19 cellular contexts compared by ENCODE assay signal in genomic region chr16:75104836-75105235, GRCh38. TPM values are rescaled to one million over a fixed set of nuclear protein-coding genes. Genes with fewer than 3 reads are reported as not detected.
DNase-seq lines count a peak whose midpoint lies in the region; ATAC-seq, FAIRE-seq and TF ChIP-seq lines count a peak whose summit lies in the region.
"Had no signal": no experiment of that assay in that cellular context is flagged by ENCODE, and none has a peak within 500 bp of the region (broad histone marks: within the 10 kb centered on the region; RNA-seq: fewer than 3 reads in every experiment).

No MANE protein-coding gene starts in this region.

- H3K27me3 Mint-ChIP-seq in T-helper 17 cell, result no peaks in the 10 kb centered on the region
- H3K27me3 Mint-ChIP-seq: CD4-positive, alpha-beta T cell; T-cell; type B pancreatic cell had no signal

- no TSS peak for BruUV-seq in HepG2 (replicated peaks; lab: Mats Ljungman, UMichigan)

- H3K79me2 ChIP-seq in HepG2 (ENCODE audit: insufficient read depth, low read length), result peaks cover 7% of the 10 kb centered on the region

- no peak overlapping the region for H3K4me2 ChIP-seq in HepG2 (ENCODE audit: low read depth, low read length)
- H3K4me2 ChIP-seq: GM23338 had no signal

- no peak for TF ChIP-seq RAD21 in HepG2 (CRISPR knock-in tag; IDR thresholded peaks at IDR 0.05)

- H3K27me3 ChIP-seq in HepG2 (ENCODE audit: control insufficient read depth in 1 of 2, insufficient read depth in 2 of 2, low read length in 2 of 2) (no peaks in the 10 kb centered on the region), subcutaneous abdominal adipose tissue (ENCODE audit: control insufficient read depth in 5 of 5, insufficient read depth in 4 of 5, low read length in 5 of 5) (no peaks in the 10 kb centered on the region)
- H3K27me3 ChIP-seq: ovary had no signal

- H4K20me1 ChIP-seq in HepG2 (ENCODE audit: insufficient read depth, low read length), result peaks cover 7% of the 10 kb centered on the region

- H3K27ac Mint-ChIP-seq in T-helper 17 cell, result peak overlapping the region; percentile 99
- H3K27ac Mint-ChIP-seq: GM23338, type B pancreatic cell had no signal

- peak; percentile 3 for DNase-seq in GM10248 (ENCODE audit: extremely low spot score)
- no peak for DNase-seq in T-helper 17 cell
- no peak for DNase-seq in HepG2 (ENCODE audit: low spot score)
- no peak for DNase-seq in D341Med (ENCODE audit: low spot score)
- DNase-seq: activated CD4-positive, CD25-positive, alpha-beta regulatory T cell treated with anti-CD3 and anti-CD28 coated beads, Interleukin-2, amount 50 U/mL, for 72 hours; activated T-cell treated with anti-CD3 and anti-CD28 coated beads for 4 hours; amniotic stem cell; CD4-positive, alpha-beta T cell; cortex of kidney; KG1; NCI-H1436 treated with DMSO at 0.1 percent for 48 hours; ovary; T-cell had no signal

- TF ChIP-seq CTCF in GM10248 (IDR thresholded peaks at IDR 0.05; ENCODE audit: control extremely low read depth, extremely low read depth, low read depth, missing control alignments) (no peak), HepG2 (CRISPR knock-in tag; IDR thresholded peaks at IDR 0.05) (no peak)

- H3K36me3 ChIP-seq in HepG2 (replicated peaks in 1 of 2; ENCODE audit: control insufficient read depth in 1 of 2, insufficient read depth in 2 of 2, low read length in 2 of 2) (peaks cover 27 to 60% of the 10 kb centered on the region in 2 experiments), subcutaneous abdominal adipose tissue (ENCODE audit: control insufficient read depth in 5 of 5, insufficient read depth in 5 of 5, low read length in 5 of 5) (peaks cover 0 to 8% (median 0%) of the 10 kb centered on the region in 5 donors)
- H3K36me3 ChIP-seq: ovary had no signal

- ATAC-seq in T-helper 17 cell, result no peak
- ATAC-seq in HepG2, result no peak
- no peak for ATAC-seq in HG02870 (IDR thresholded peaks at IDR 0.05; ENCODE audit: unreplicated experiment)
- ATAC-seq in HG03039 (IDR thresholded peaks at IDR 0.05; ENCODE audit: unreplicated experiment), result no peak
- ATAC-seq: GM23338, Panc1, T-cell had no signal

- H2AFZ ChIP-seq in HepG2 (ENCODE audit: low read length), result no peak overlapping the region
- H2AFZ ChIP-seq: GM23338 had no signal

- H3K9me3 ChIP-seq in T-helper 17 cell (ENCODE audit: control insufficient read depth, low read length, poor library complexity, severe bottlenecking), result no peaks in the 10 kb centered on the region
- no peaks in the 10 kb centered on the region for H3K9me3 ChIP-seq in HepG2 (ENCODE audit: low read length)
- no peaks in the 10 kb centered on the region for H3K9me3 ChIP-seq in subcutaneous abdominal adipose tissue (ENCODE audit: control insufficient read depth in 5 of 5, low read length in 5 of 5)
- H3K9me3 ChIP-seq: ovary had no signal

- intact Hi-C loops in HepG2 (cut with micrococcal nuclease; ENCODE audit: unreplicated experiment), result no loop called here

- no peak overlapping the region for H3K27ac ChIP-seq in HepG2 (ENCODE audit: extremely low read length, insufficient read depth, low read length)
- H3K27ac ChIP-seq in subcutaneous abdominal adipose tissue (ENCODE audit: low read depth, low read length), result peak overlapping the region; percentile 69

- CTCF ChIA-PET in GM10248 (lab: Yijun Ruan, JAX) (interaction anchor here (1.9 kb wide), 1 partner anchor 106 kb away, joined by 9 read pairs; the partner anchor contains the start of gene ZNRF1), HepG2 (lab: Yijun Ruan, JAX; ENCODE audit: low intra/inter-chr PET ratio, low total read pairs) (no interaction called here)

- in situ Hi-C loops in HepG2 (cut with HindIII; ENCODE audit: extremely low pct_ligation_motif_present, low pct_unique_long_range_greater_than_20kb), result loop anchor here (10.0 kb wide), 1 partner anchor 110 kb away; the partner anchor contains the start of gene ZNRF1

- peaks cover 58% of the 10 kb centered on the region for H3K4me1 Mint-ChIP-seq in T-helper 17 cell

- FAIRE-seq in HepG2 (lab: Jason Lieb, UNC), result no peak

- H3K4me3 Mint-ChIP-seq in T-helper 17 cell, result no peak overlapping the region
- H3K4me3 Mint-ChIP-seq: CD4-positive, alpha-beta T cell; GM23338; T-cell; type B pancreatic cell had no signal

- peaks cover 2% of the 10 kb centered on the region for H3K4me1 ChIP-seq in HepG2 (ENCODE audit: insufficient read depth, low read length)
- peaks cover 15 to 55% (median 48%) of the 10 kb centered on the region in 5 donors for H3K4me1 ChIP-seq in subcutaneous abdominal adipose tissue (ENCODE audit: control insufficient read depth in 5 of 5, insufficient read depth in 5 of 5, low read length in 5 of 5)

- H3K4me3 ChIP-seq in HepG2 (replicated peaks in 1 of 3; ENCODE audit: insufficient read depth in 1 of 3, low read depth in 2 of 3, low read length in 3 of 3), result no peak overlapping the region
- peak overlapping the region in 1 of 5 donors; percentile 31 for H3K4me3 ChIP-seq in subcutaneous abdominal adipose tissue (ENCODE audit: low read depth in 1 of 5, low read length in 5 of 5)
- H3K4me3 ChIP-seq: GM23338, ovary had no signal

- POLR2A ChIA-PET in GM10248 (lab: Yijun Ruan, JAX), result no interaction called here
- POLR2A ChIA-PET in HepG2 (lab: Yijun Ruan, JAX), result no interaction called here

- no peak for TF ChIP-seq POLR2A in HepG2 (IDR thresholded peaks at IDR 0.05; ENCODE audit: insufficient read depth in 1 of 2, low read depth in 2 of 2, low read length in 2 of 2)

- TF ChIP-seq EP300 in HepG2 (IDR thresholded peaks at IDR 0.05; ENCODE audit: low read depth in 2 of 2, low read length in 2 of 2) (no peak), HepG2 (CRISPR knock-in tag; IDR thresholded peaks at IDR 0.05; ENCODE audit: borderline replicate concordance) (no peak)

- 99% methylated on average over 10 of the region's 11 CpGs for WGBS in HepG2 (ENCODE audit: low lambda C conversion rate)

- H3K9ac ChIP-seq in HepG2 (ENCODE audit: insufficient read depth, low read depth, low read length) (no peak overlapping the region), subcutaneous abdominal adipose tissue (ENCODE audit: low read length in 5 of 5) (peak overlapping the region in 1 of 5 donors; percentile 16)

- H3K36me3 Mint-ChIP-seq in T-helper 17 cell (ENCODE audit: low read depth), result peaks cover 3% of the 10 kb centered on the region
- H3K36me3 Mint-ChIP-seq: T-cell had no signal

TF ChIP-seq in HepG2, 621 proteins besides CTCF, POLR2A, EP300 and RAD21 (continues in another document):
- 0 out of 2 replicates have a peak, but pooled peaks have one; percentile 4 for TF ChIP-seq ZNF737 (CRISPR knock-in tag; IDR thresholded peaks at IDR 0.05; ENCODE audit: borderline replicate concordance)
- TF ChIP-seq KLF11 (CRISPR knock-in tag; IDR thresholded peaks at IDR 0.05), result no peak

RNA-seq across cellular contexts. Expression of gene LDHD, which starts 11.7 kb away (rescaled TPM):
- under 1 TPM in 1 of 2 donors, not detected in 1; 0.62 TPM for total RNA-seq in T-helper 17 cell
- 9.1 and 9.3 TPM in 2 replicates for total RNA-seq in HepG2 (2016; rRNA removed; fragmentation: Illumina TruSeq; extraction: Trizol)
- total RNA-seq in HepG2 (2016; cell fraction: cytosol; rRNA removed; fragmentation: Illumina TruSeq; extraction: Trizol; ENCODE audit: low read depth), result 0.62 and 0.71 TPM in 2 replicates
- 8.4 and 10.2 TPM in 2 replicates for total RNA-seq in HepG2 (2016; cell fraction: insoluble cytoplasmic fraction; rRNA removed; fragmentation: Illumina TruSeq; extraction: Trizol)
- total RNA-seq in HepG2 (2016; cell fraction: membrane; rRNA removed; fragmentation: Illumina TruSeq; extraction: Trizol), result 1.7 and 2.0 TPM in 2 replicates
- total RNA-seq in HepG2 (2016; cell fraction: nucleus; rRNA removed; fragmentation: Illumina TruSeq; extraction: Trizol), result 7.0 and 9.0 TPM in 2 replicates
- 9.8 and 12.1 TPM in 2 replicates for polyA plus RNA-seq in HepG2 (2011; rRNA removed)
- polyA plus RNA-seq in HepG2 (2011; cell fraction: cytosol; rRNA removed), result 7.9 and 13.1 TPM in 2 replicates
- 32.0 and 36.9 TPM in 2 replicates for polyA plus RNA-seq in HepG2 (2011; cell fraction: nucleus; rRNA removed)
- 5.5 and 7.8 TPM in 2 replicates for polyA plus RNA-seq in HepG2 (2012)
- 0.62 and 0.71 TPM in 2 replicates for polyA plus RNA-seq in HepG2 (2016; cell fraction: cytosol; fragmentation: Illumina TruSeq; extraction: Trizol; ENCODE audit: low read depth)
- 7.5 and 8.7 TPM in 2 replicates for polyA plus RNA-seq in HepG2 (2016; cell fraction: insoluble cytoplasmic fraction; fragmentation: Illumina TruSeq; extraction: Trizol; ENCODE audit: low read depth)
- 1.4 and 1.6 TPM in 2 replicates for polyA plus RNA-seq in HepG2 (2016; cell fraction: membrane; fragmentation: Illumina TruSeq; extraction: Trizol; ENCODE audit: low read depth)
- polyA plus RNA-seq in HepG2 (2016; cell fraction: nucleus; fragmentation: Illumina TruSeq; extraction: Trizol; ENCODE audit: insufficient read depth, low read depth), result 12.5 and 13.2 TPM in 2 replicates
- polyA minus RNA-seq in HepG2 (2011; rRNA and poly(A)+ RNA removed; ENCODE audit: low replicate concordance), result 0.56 and 16.0 TPM in 2 replicates
- 5.1 and 5.6 TPM in 2 replicates for polyA minus RNA-seq in HepG2 (2011; cell fraction: cytosol; rRNA and poly(A)+ RNA removed)
- 11.2 and 12.2 TPM in 2 replicates for polyA minus RNA-seq in HepG2 (2011; cell fraction: nucleus; rRNA and poly(A)+ RNA removed)
- total RNA-seq: CD4-positive, alpha-beta T cell had no signal

RNA-seq across cellular contexts. Expression of gene ZFP1, which starts 43.5 kb away (rescaled TPM):
- total RNA-seq in T-helper 17 cell, result 10 to 100 TPM; 10.2 to 10.4 TPM
- total RNA-seq in HepG2 (2016; rRNA removed; fragmentation: Illumina TruSeq; extraction: Trizol), result 14.0 and 18.8 TPM in 2 replicates
- 2.3 TPM in 2 replicates for total RNA-seq in HepG2 (2016; cell fraction: cytosol; rRNA removed; fragmentation: Illumina TruSeq; extraction: Trizol; ENCODE audit: low read depth)
- total RNA-seq in HepG2 (2016; cell fraction: insoluble cytoplasmic fraction; rRNA removed; fragmentation: Illumina TruSeq; extraction: Trizol), result 13.8 and 20.4 TPM in 2 replicates
- 8.4 and 9.4 TPM in 2 replicates for total RNA-seq in HepG2 (2016; cell fraction: membrane; rRNA removed; fragmentation: Illumina TruSeq; extraction: Trizol)
- 13.2 and 13.5 TPM in 2 replicates for total RNA-seq in HepG2 (2016; cell fraction: nucleus; rRNA removed; fragmentation: Illumina TruSeq; extraction: Trizol)
- 6.6 and 8.3 TPM in 2 replicates for polyA plus RNA-seq in HepG2 (2011; rRNA removed)
- polyA plus RNA-seq in HepG2 (2011; cell fraction: cytosol; rRNA removed), result 3.6 and 6.5 TPM in 2 replicates
- polyA plus RNA-seq in HepG2 (2011; cell fraction: nucleus; rRNA removed), result 4.8 TPM in 2 replicates
- polyA plus RNA-seq in HepG2 (2012), result 9.9 and 11.6 TPM in 2 replicates
- 0.85 and 1.1 TPM in 2 replicates for polyA plus RNA-seq in HepG2 (2016; cell fraction: cytosol; fragmentation: Illumina TruSeq; extraction: Trizol; ENCODE audit: low read depth)
- polyA plus RNA-seq in HepG2 (2016; cell fraction: insoluble cytoplasmic fraction; fragmentation: Illumina TruSeq; extraction: Trizol; ENCODE audit: low read depth), result 14.9 and 16.4 TPM in 2 replicates
- polyA plus RNA-seq in HepG2 (2016; cell fraction: membrane; fragmentation: Illumina TruSeq; extraction: Trizol; ENCODE audit: low read depth), result 3.1 and 3.8 TPM in 2 replicates
- 13.5 and 13.6 TPM in 2 replicates for polyA plus RNA-seq in HepG2 (2016; cell fraction: nucleus; fragmentation: Illumina TruSeq; extraction: Trizol; ENCODE audit: insufficient read depth, low read depth)
- 9.0 and 12.5 TPM in 2 replicates for polyA minus RNA-seq in HepG2 (2011; rRNA and poly(A)+ RNA removed; ENCODE audit: low replicate concordance)
- polyA minus RNA-seq in HepG2 (2011; cell fraction: cytosol; rRNA and poly(A)+ RNA removed), result 14.7 and 14.8 TPM in 2 replicates
- 12.1 and 16.3 TPM in 2 replicates for polyA minus RNA-seq in HepG2 (2011; cell fraction: nucleus; rRNA and poly(A)+ RNA removed)
